Comparison of ENCODE assay signal across 9 cellular contexts in the genomic region with DNA sequence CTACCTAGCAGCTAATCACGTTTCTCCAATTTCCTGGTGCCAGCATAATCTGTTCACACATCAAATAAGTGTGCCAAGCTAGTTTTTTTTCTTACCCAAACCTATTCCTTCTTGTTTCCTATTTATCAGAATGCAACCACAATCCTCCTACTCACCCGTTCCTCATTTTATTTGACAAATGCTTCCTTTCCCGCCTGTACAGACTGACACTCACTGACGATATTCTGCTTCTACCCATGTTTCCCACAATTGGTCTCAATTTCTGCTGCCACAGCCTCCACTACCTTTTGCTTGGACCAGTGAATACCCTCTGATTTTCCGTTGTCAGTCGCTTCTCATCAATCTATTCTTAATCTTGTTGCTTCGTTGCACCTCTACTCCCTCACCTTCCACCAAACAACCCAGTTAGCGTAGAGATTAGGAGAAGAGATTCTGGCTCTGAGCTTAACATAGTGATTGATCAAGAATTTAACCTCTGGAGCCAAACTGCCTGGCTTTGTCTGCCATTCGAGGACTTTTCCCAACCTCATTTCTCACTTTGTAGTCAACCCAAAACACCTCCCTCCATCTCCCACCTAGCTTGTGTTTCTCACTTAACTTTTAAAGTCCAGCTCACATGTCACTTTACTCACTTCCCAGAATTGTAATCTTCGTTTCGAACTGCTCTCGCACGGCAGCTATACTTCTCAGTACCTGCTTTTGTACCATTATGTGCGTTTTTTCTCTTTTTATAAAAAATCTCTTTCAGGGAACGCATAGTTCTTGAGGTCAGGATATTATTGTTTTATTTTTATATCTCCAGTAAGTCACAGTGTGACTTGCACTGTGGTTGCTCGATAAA. TPM values are rescaled to one million over a fixed set of nuclear protein-coding genes. Genes with fewer than 3 reads are reported as not detected.
DNase-seq lines count a peak whose midpoint lies in the region; ATAC-seq and TF ChIP-seq lines count a peak whose summit lies in the region.
"Had no signal": no experiment of that assay in that cellular context is flagged by ENCODE, and none has a peak within 500 bp of the region (broad histone marks: within the 10 kb centered on the region; RNA-seq: fewer than 3 reads in every experiment).

No MANE protein-coding gene starts in this region.

- in situ Hi-C loops in G401 (cut with HindIII; ENCODE audit: low sequenced_read_pairs), result no loop called here

- no peak overlapping the region for H3K23ac ChIP-seq in neuronal stem cell (ENCODE audit: low read depth, low read length, poor library complexity)

- CTCF ChIA-PET in SK-N-SH (lab: Yijun Ruan, JAX), result interaction anchor here (1.0 to 2.0 kb wide), 3 partner anchors 13 to 25 kb away, joined by 3 to 7 read pairs (median 3); no protein-coding TSS in a partner anchor

- H3K79me2 ChIP-seq in SK-N-SH (ENCODE audit: insufficient read depth), result no peaks in the 10 kb centered on the region

- ATAC-seq in GM19372 (IDR thresholded peaks at IDR 0.05; ENCODE audit: low read depth, unreplicated experiment), result peak; percentile 19
- ATAC-seq in HG03378 (IDR thresholded peaks at IDR 0.05; ENCODE audit: unreplicated experiment), result peak; percentile 33

- no peak for TF ChIP-seq RAD21 in SK-N-SH (IDR thresholded peaks at IDR 0.05; ENCODE audit: low read length)

- H2BK5ac ChIP-seq in neuronal stem cell (ENCODE audit: low read length), result no peak overlapping the region

- no peak overlapping the region for H3K18ac ChIP-seq in neuronal stem cell (ENCODE audit: low read length)

- H3K4me3 ChIP-seq in SK-N-SH (ENCODE audit: low read depth in 2 of 2, low read length in 1 of 2) (peak overlapping the region; percentile 88 to 92), epithelial cell of esophagus (ENCODE audit: low read length) (peak overlapping the region; percentile 54), neuronal stem cell (ENCODE audit: low read length in 2 of 2) (peak overlapping the region; percentile 69 to 74)

- H2BK12ac ChIP-seq in neuronal stem cell (ENCODE audit: low read length), result no peak overlapping the region

- no peak for TF ChIP-seq CTCF in SK-N-SH (IDR thresholded peaks at IDR 0.05)
- no peak for TF ChIP-seq CTCF in epithelial cell of esophagus (IDR thresholded peaks at IDR 0.05; ENCODE audit: insufficient read depth, low read depth, low read length, missing control alignments)

- H3K4me2 ChIP-seq in SK-N-SH (peak overlapping the region; percentile 93), neuronal stem cell (ENCODE audit: insufficient read depth, low read length, poor library complexity, severe bottlenecking) (peak overlapping the region; percentile 89)

- no peaks in the 10 kb centered on the region for H3K9me2 ChIP-seq in SK-N-SH

- no peak overlapping the region for H2AK5ac ChIP-seq in neuronal stem cell (ENCODE audit: low read depth, low read length)

- no peak overlapping the region for H4K91ac ChIP-seq in neuronal stem cell (ENCODE audit: low read depth, low read length, poor library complexity)

- H3K79me1 ChIP-seq in neuronal stem cell (ENCODE audit: low read depth, low read length), result no peaks in the 10 kb centered on the region

- H3K4ac ChIP-seq in neuronal stem cell (ENCODE audit: low read length), result no peak overlapping the region

- no peaks in the 10 kb centered on the region for H3F3A ChIP-seq in SK-N-SH (replicated peaks; ENCODE audit: insufficient read depth)

- H4K8ac ChIP-seq in neuronal stem cell (ENCODE audit: low read depth, low read length), result no peak overlapping the region

- POLR2A ChIA-PET in SK-N-SH (lab: Yijun Ruan, JAX), result no interaction called here

- no peak overlapping the region for H2BK120ac ChIP-seq in neuronal stem cell (ENCODE audit: low read depth, low read length)

- H3K36me3 ChIP-seq in SK-N-SH (replicated peaks in 1 of 2; ENCODE audit: control insufficient read depth in 1 of 2, insufficient read depth in 2 of 2, low read length in 1 of 2) (no peaks in the 10 kb centered on the region), neuronal stem cell (replicated peaks in 1 of 2; ENCODE audit: control insufficient read depth in 2 of 2, insufficient read depth in 2 of 2, low read length in 2 of 2) (no peaks in the 10 kb centered on the region)

- TF ChIP-seq EP300 in SK-N-SH (IDR thresholded peaks at IDR 0.05; ENCODE audit: borderline replicate concordance in 1 of 2, low read depth in 1 of 2, low read length in 1 of 2), result no peak

- H3K27ac ChIP-seq in SK-N-SH (ENCODE audit: low read depth in 2 of 2, low read length in 1 of 2), result no peak overlapping the region
- no peak overlapping the region for H3K27ac ChIP-seq in neuronal stem cell (replicated peaks; ENCODE audit: low read length)

- no peak overlapping the region for H2BK15ac ChIP-seq in neuronal stem cell (ENCODE audit: low read length)

- peak overlapping the region; percentile 30; the same call in 1 of the 2 replicates for H3K9ac ChIP-seq in SK-N-SH
- no peak overlapping the region for H3K9ac ChIP-seq in neuronal stem cell (ENCODE audit: low read depth, low read length, poor library complexity)

- H3K9me3 ChIP-seq in SK-N-SH (no peaks in the 10 kb centered on the region), neuronal stem cell (replicated peaks in 1 of 2; ENCODE audit: control insufficient read depth in 2 of 2, insufficient read depth in 1 of 2, low read depth in 1 of 2, low read length in 2 of 2) (no peaks in the 10 kb centered on the region)

- no peaks in the 10 kb centered on the region for H4K20me1 ChIP-seq in SK-N-SH (ENCODE audit: insufficient read depth)

- no peak overlapping the region for H3K14ac ChIP-seq in neuronal stem cell (ENCODE audit: low read length)

- H2AFZ ChIP-seq in SK-N-SH (ENCODE audit: low read depth) (peak overlapping the region; percentile 91), neuronal stem cell (ENCODE audit: low read length) (peak overlapping the region; percentile 92)

- peaks cover 5% of the 10 kb centered on the region; the same call in 1 of the 2 replicates for H3K27me3 ChIP-seq in SK-N-SH (ENCODE audit: insufficient read depth)
- peaks cover 0 to 11% (median 8%) of the 10 kb centered on the region in 3 experiments for H3K27me3 ChIP-seq in neuronal stem cell (ENCODE audit: control insufficient read depth in 3 of 3, insufficient read depth in 3 of 3, low read depth in 1 of 3, low read length in 3 of 3)

- WGBS in SK-N-SH (ENCODE audit: low lambda C conversion rate), result 2% methylated on average over 16 of the region's 16 CpGs
- WGBS in neuronal stem cell (ENCODE audit: extremely low coverage in 2 of 2, insufficient read length in 2 of 2, insufficient replicate concordance in 1 of 2), 2 donors, result 100% methylated on average over 1 of the region's 16 CpGs; no CpG with 5 or more reads in 1 of the 2 donors

- H3K4me1 ChIP-seq in SK-N-SH (ENCODE audit: control insufficient read depth in 1 of 2, insufficient read depth in 2 of 2, low read depth in 1 of 2, low read length in 1 of 2), result peaks cover 0 to 9% of the 10 kb centered on the region in 2 experiments; a peak in 2 of 4 replicates
- peaks cover 4 to 6% of the 10 kb centered on the region in 2 donors for H3K4me1 ChIP-seq in neuronal stem cell (ENCODE audit: control insufficient read depth in 2 of 2, insufficient read depth in 1 of 2, low read depth in 1 of 2, low read length in 2 of 2)

- DNase-seq in G401 (ENCODE audit: low spot score) (peak; percentile 35), SK-N-SH (peak; percentile 28), epithelial cell of esophagus (ENCODE audit: low read depth) (peak; percentile 8), neuronal stem cell (ENCODE audit: low spot score) (peak; percentile 23), occipital lobe (lab: John Stamatoyannopoulos, UW) (no peak), NCI-H524 treated with DMSO at 0.1 percent for 48 hours (lab: John Stamatoyannopoulos, UW) (no peak)

TF ChIP-seq in SK-N-SH, 30 proteins besides CTCF, POLR2A, EP300 and RAD21:
- TF ChIP-seq SIN3A (IDR thresholded peaks at IDR 0.05; ENCODE audit: borderline replicate concordance, low read depth, low read length), result 0 out of 2 replicates have a peak, but pooled peaks have one; percentile 4
- no peak for TF ChIP-seq MXI1 (IDR thresholded peaks at IDR 0.05; ENCODE audit: low read depth, low read length)

RNA-seq across cellular contexts. Expression of a gene that starts 0.7 kb away (rescaled TPM):
- total RNA-seq in G401 (2014; rRNA removed; shearing (Covaris generic)), result 23.1 and 29.5 TPM in 2 replicates
- 6.8 and 10.5 TPM in 2 replicates for polyA plus RNA-seq in SK-N-SH (2012; rRNA removed)
- 9.0 and 11.2 TPM in 2 replicates for polyA plus RNA-seq in SK-N-SH (2012; cell fraction: cytosol; rRNA removed)
- polyA plus RNA-seq in SK-N-SH (2012; cell fraction: nucleus; rRNA removed), result 1.2 and 3.0 TPM in 2 replicates
- polyA plus RNA-seq in neuronal stem cell (2013, experiment 1 of 2), result 21.1 TPM
- 23.3 TPM for polyA plus RNA-seq in neuronal stem cell (2013, experiment 2 of 2)
- 22.1 TPM for total RNA-seq in occipital lobe

RNA-seq across cellular contexts. Expression of a gene that starts 31.4 kb away (rescaled TPM):
- not detected in 2 replicates for total RNA-seq in G401 (2014; rRNA removed; shearing (Covaris generic))
- 0.15 and 0.47 TPM in 2 replicates for polyA plus RNA-seq in SK-N-SH (2012; rRNA removed)
- polyA plus RNA-seq in SK-N-SH (2012; cell fraction: cytosol; rRNA removed), result not detected in 2 replicates
- 0.27 and 0.71 TPM in 2 replicates for polyA plus RNA-seq in SK-N-SH (2012; cell fraction: nucleus; rRNA removed)
- polyA plus RNA-seq in neuronal stem cell (2013, experiment 1 of 2), result 3.0 TPM
- polyA plus RNA-seq in neuronal stem cell (2013, experiment 2 of 2), result 2.9 TPM
- total RNA-seq in occipital lobe, result 3.0 TPM
- polyA plus RNA-seq: adipose tissue had no signal

Comparison
In these comparisons a context has a peak if more than half of its experiments do, and no peak if none do; other contexts are left out.
1. DNase-seq: peak in G401 (single experiment), SK-N-SH (single experiment), epithelial cell of esophagus (single experiment) and neuronal stem cell (single experiment); none in occipital lobe (single experiment) and NCI-H524 treated with DMSO at 0.1 percent for 48 hours (single experiment).
2. Peak in every context shown above with its lines, with median percentiles within 50 percentile points of each other: H3K4me3 ChIP-seq.